In genomic region chr1:150267896-150268295, GRCh38 we compare ENCODE assay signal across 2 cellular contexts.
TF ChIP-seq lines count a peak whose summit lies in the region.

No MANE protein-coding gene starts in this region.

TF ChIP-seq in H1, 55 proteins besides CTCF, POLR2A, EP300 and RAD21:
- no peak for TF ChIP-seq NANOG (IDR thresholded peaks at IDR 0.05; ENCODE audit: insufficient read depth, low read depth, low read length, poor library complexity, severe bottlenecking)
- no peak for TF ChIP-seq CBX8 (IDR thresholded peaks at IDR 0.05; ENCODE audit: borderline replicate concordance, low read depth, low read length)
- TF ChIP-seq GTF2F1 (IDR thresholded peaks at IDR 0.05; ENCODE audit: borderline replicate concordance, low read depth, low read length): no peak
TF ChIP-seq in H1: peak in this region for 0.

TF ChIP-seq in neural cell, 6 proteins besides CTCF, POLR2A, EP300 and RAD21:
- TF ChIP-seq TAF1 (IDR thresholded peaks at IDR 0.05; ENCODE audit: low read depth): no peak
- no peak for TF ChIP-seq REST (IDR thresholded peaks at IDR 0.05; ENCODE audit: borderline replicate concordance)
- no peak for TF ChIP-seq SMC3 (conservative IDR thresholded peaks at IDR 0.05; ENCODE audit: poor library complexity)
- no peak for TF ChIP-seq EZH2 (IDR thresholded peaks at IDR 0.05; ENCODE audit: borderline replicate concordance, insufficient read depth, low read length, poor library complexity, severe bottlenecking)
- TF ChIP-seq MXI1 (conservative IDR thresholded peaks at IDR 0.05; ENCODE audit: poor library complexity, severe bottlenecking): no peak
- no peak for TF ChIP-seq POLR2AphosphoS5 (IDR thresholded peaks at IDR 0.05)
TF ChIP-seq in neural cell: peak in this region for 0.
